Comparison of ENCODE assay signal across 12 cellular contexts in genomic region chr1:87200875-87201638, GRCh38.
A peak's percentile ranks its signal among the peaks of the same experiment; 100 is the strongest.
DNase-seq lines count a peak whose midpoint lies in the region.
"Had no signal": no experiment of that assay in that cellular context is flagged by ENCODE, and none has a peak within 500 bp of the region (broad histone marks: within the 10 kb centered on the region; RNA-seq: fewer than 3 reads in every experiment).

No MANE protein-coding gene starts in this region.

- DNase-seq in D341Med (ENCODE audit: low spot score) (peak; percentile 46), NCI-H1105 treated with DMSO at 0.1 percent for 48 hours (lab: John Stamatoyannopoulos, UW) (peak; percentile 86), NCI-H526 treated with DMSO at 0.1 percent for 48 hours (lab: John Stamatoyannopoulos, UW) (peak; percentile 87), iPS-NIHi11 (ENCODE audit: low spot score) (peak; percentile 43), HK-2 (ENCODE audit: unreplicated experiment) (no peak), amygdala (lab: John Stamatoyannopoulos, UW) (no peak), UCSD-AML1 (lab: John Stamatoyannopoulos, UW; ENCODE audit: unreplicated experiment) (no peak)
- no peak for DNase-seq in central memory CD4-positive, alpha-beta T cell
- DNase-seq: DMS 273 treated with DMSO at 0.1 percent for 48 hours; naive thymus-derived CD4-positive, alpha-beta T cell; NCI-H1092 treated with DMSO at 0.1 percent for 48 hours; stimulated activated CD4-positive, alpha-beta T cell treated with anti-CD3 and anti-CD28 coated beads, Interleukin-2, amount 100 ng/mL, for 24 hours had no signal

Comparison
In these comparisons a context has a peak if more than half of its experiments do, and no peak if none do; other contexts are left out.
1. DNase-seq: peak in D341Med (single experiment), NCI-H1105 treated with DMSO at 0.1 percent for 48 hours (single experiment), NCI-H526 treated with DMSO at 0.1 percent for 48 hours (single experiment) and iPS-NIHi11 (single experiment); none in HK-2 (single experiment), amygdala (0 of 56), central memory CD4-positive, alpha-beta T cell (single experiment) and UCSD-AML1 (single experiment).